In the genomic region with DNA sequence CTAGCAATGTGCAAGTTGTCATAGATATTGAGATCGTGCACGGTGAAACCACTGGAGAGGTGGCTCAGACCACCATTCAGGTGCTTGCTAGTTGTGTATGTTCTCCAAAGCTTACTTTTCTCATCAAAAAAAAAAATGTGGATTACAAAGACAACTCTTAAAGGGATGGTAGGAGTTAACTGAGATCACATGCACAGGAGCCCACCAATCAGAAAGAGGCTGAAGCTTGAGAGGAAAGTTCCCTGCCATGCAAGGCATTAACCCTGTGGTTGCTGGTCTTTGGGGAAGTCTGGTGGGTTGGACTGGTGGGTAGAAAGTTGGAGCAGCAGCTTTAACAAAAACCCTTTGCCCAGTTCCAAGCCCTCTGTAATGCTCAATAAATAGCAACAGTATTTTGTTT, we compare ENCODE assay signal across 14 cellular contexts.
DNase-seq lines count a peak whose midpoint lies in the region; ATAC-seq and TF ChIP-seq lines count a peak whose summit lies in the region.
"Had no signal": no experiment of that assay in that cellular context is flagged by ENCODE, and none has a peak within 500 bp of the region (broad histone marks: within the 10 kb centered on the region; RNA-seq: fewer than 3 reads in every experiment).

No MANE protein-coding gene starts in this region.

- H2AFZ ChIP-seq in H9 (ENCODE audit: low read length), result no peak overlapping the region
- H2AFZ ChIP-seq: GM23248 had no signal

- no peak for TF ChIP-seq EP300 in gastroesophageal sphincter (IDR thresholded peaks at IDR 0.05)

- TF ChIP-seq POLR2A in gastroesophageal sphincter (IDR thresholded peaks at IDR 0.05), result no peak

- H3K9ac ChIP-seq in H9 (ENCODE audit: extremely low read depth, insufficient read length, low read length), result no peak overlapping the region
- H3K9ac ChIP-seq: GM23248 had no signal

- H4K91ac ChIP-seq in H9 (ENCODE audit: insufficient read length, low read depth, low read length), result no peak overlapping the region

- intact Hi-C loops in ascending aorta (cut with DNase I), result no loop called here

- H3K9me3 Mint-ChIP-seq in H9 (peaks cover 0 to 2% of the 10 kb centered on the region in 2 experiments; a peak in 2 of 5 replicates), WTC11 (peaks cover 10% of the 10 kb centered on the region)
- H3K9me3 Mint-ChIP-seq: CD4-positive, alpha-beta T cell had no signal

- H3T11ph ChIP-seq in H9 (ENCODE audit: low read length), result no peak overlapping the region

- H3K18ac ChIP-seq in H9 (ENCODE audit: insufficient read length, low read depth, low read length), result no peak overlapping the region

- no peaks in the 10 kb centered on the region for H3K79me1 ChIP-seq in H9 (ENCODE audit: insufficient read depth, low read depth, low read length, poor library complexity, severe bottlenecking)

- H3K4me1 ChIP-seq in H9 (ENCODE audit: insufficient read depth, low read length) (no peaks in the 10 kb centered on the region; the same call in 1 of the 2 replicates), gastroesophageal sphincter (peaks cover 0 to 30% (median 2%) of the 10 kb centered on the region in 3 donors), ascending aorta (peaks cover 8 to 15% of the 10 kb centered on the region in 2 donors)
- H3K4me1 ChIP-seq: Caco-2 had no signal

- no peak overlapping the region for H2BK120ac ChIP-seq in H9 (ENCODE audit: low read depth, low read length, poor library complexity, severe bottlenecking)

- H3K23me2 ChIP-seq in H9 (ENCODE audit: insufficient read length, low read depth, low read length, poor library complexity, severe bottlenecking), result no peaks in the 10 kb centered on the region

- H3K4me3 ChIP-seq in gastroesophageal sphincter, result no peak overlapping the region
- H3K4me3 ChIP-seq in ascending aorta, result no peak overlapping the region
- H3K4me3 ChIP-seq: GM23248 had no signal

- H3K4me2 ChIP-seq in H9 (ENCODE audit: insufficient read depth, insufficient read length, low read length), result no peak overlapping the region

- no peak overlapping the region for H2BK5ac ChIP-seq in H9 (ENCODE audit: insufficient read length, low read length)

- no peak overlapping the region for H3K14ac ChIP-seq in H9 (ENCODE audit: insufficient read depth, low read length)

- H3K27ac Mint-ChIP-seq in H9 (no peak overlapping the region), WTC11 (no peak overlapping the region)
- H3K27ac Mint-ChIP-seq: CD4-positive, alpha-beta T cell had no signal

- H3K36me3 ChIP-seq in gastroesophageal sphincter (no peaks in the 10 kb centered on the region), ascending aorta (no peaks in the 10 kb centered on the region)

- H2BK20ac ChIP-seq in H9 (ENCODE audit: low read depth, low read length, poor library complexity, severe bottlenecking), result no peak overlapping the region

- H3K4me3 Mint-ChIP-seq in H9 (no peak overlapping the region), WTC11 (no peak overlapping the region)
- H3K4me3 Mint-ChIP-seq: CD4-positive, alpha-beta T cell had no signal

- no CpG with 5 or more reads among the region's 2 CpGs for WGBS in H9 (ENCODE audit: extremely low coverage, insufficient read length, low lambda C conversion rate)
- 94 to 100% methylated on average over 2 of the region's 2 CpGs for WGBS in gastroesophageal sphincter (ENCODE audit: low coverage in 1 of 2), 2 donors

- CTCF ChIA-PET in WTC11 (lab: Charles Lee), result interaction anchor here (1.6 kb wide), 1 partner anchor 41 kb away, joined by 5 read pairs; no protein-coding TSS in a partner anchor

- H4K20me1 ChIP-seq in H9 (ENCODE audit: control insufficient read depth, insufficient read depth, insufficient read length), result no peaks in the 10 kb centered on the region

- POLR2A ChIA-PET in WTC11 (lab: Charles Lee), result no interaction called here

- H3K4me1 Mint-ChIP-seq in H9 (peaks cover 5 to 7% of the 10 kb centered on the region in 2 experiments; a peak in 2 of 4 replicates), WTC11 (peaks cover 8% of the 10 kb centered on the region)

- H2BK12ac ChIP-seq in H9 (ENCODE audit: insufficient read length, low read depth, low read length), result no peak overlapping the region

- no peak overlapping the region for H2BK15ac ChIP-seq in H9 (ENCODE audit: low read depth, low read length)

- TF ChIP-seq CTCF in H9 (conservative IDR thresholded peaks at IDR 0.05) (no peak), WTC11 (IDR thresholded peaks at IDR 0.05) (no peak), gastroesophageal sphincter (IDR thresholded peaks at IDR 0.05) (no peak), ascending aorta (IDR thresholded peaks at IDR 0.05) (no peak)

- H3K23ac ChIP-seq in H9 (ENCODE audit: insufficient read length, low read depth, low read length), result no peak overlapping the region

- ATAC-seq in WTC11 (peak; percentile 30; the same call in 1 of the 2 replicates), gastroesophageal sphincter (no peak)

- DNase-seq in H9 (no peak), WTC11 (ENCODE audit: low spot score) (no peak), left kidney (ENCODE audit: low read depth, low spot score) (peak; percentile 60), A172 (ENCODE audit: low spot score) (no peak), ascending aorta (ENCODE audit: low spot score in 2 of 2) (no peak)
- no peak for DNase-seq in activated T-cell treated with anti-CD3 and anti-CD28 coated beads, Interleukin-2, amount 50 U/mL, for 1 hour
- DNase-seq: AML-193; Caco-2; CD4-positive, alpha-beta T cell; GM23248; H7; IMR-90 had no signal

- no peak overlapping the region for H3K56ac ChIP-seq in H9 (ENCODE audit: insufficient read length, low read depth, low read length)

- H3K27me3 ChIP-seq in H9 (ENCODE audit: insufficient read depth, low read length), result no peaks in the 10 kb centered on the region
- no peaks in the 10 kb centered on the region for H3K27me3 ChIP-seq in gastroesophageal sphincter
- H3K27me3 ChIP-seq in ascending aorta, result no peaks in the 10 kb centered on the region

- H3K27me3 Mint-ChIP-seq in H9 (ENCODE audit: low read depth) (peaks cover 3% of the 10 kb centered on the region), WTC11 (ENCODE audit: low read depth) (no peaks in the 10 kb centered on the region)
- H3K27me3 Mint-ChIP-seq: CD4-positive, alpha-beta T cell had no signal

- no peak overlapping the region for H3K4ac ChIP-seq in H9 (ENCODE audit: low read depth, low read length)

- no peak overlapping the region for H4K5ac ChIP-seq in H9 (ENCODE audit: insufficient read length, low read depth, low read length)

- H3K36me3 Mint-ChIP-seq in H9 (ENCODE audit: insufficient read depth in 1 of 3, low read depth in 3 of 3) (no peaks in the 10 kb centered on the region; a peak in 1 of 7 replicates), WTC11 (no peaks in the 10 kb centered on the region)

- H4K8ac ChIP-seq in H9 (replicated peaks; ENCODE audit: insufficient read length, low read depth, low read length), result peak overlapping the region; percentile 64

- H3K79me2 ChIP-seq in H9 (ENCODE audit: insufficient read depth, low read length), result no peaks in the 10 kb centered on the region

- H3K9me3 ChIP-seq in H9 (ENCODE audit: control insufficient read depth, low read depth, low read length) (no peaks in the 10 kb centered on the region), gastroesophageal sphincter (no peaks in the 10 kb centered on the region), ascending aorta (no peaks in the 10 kb centered on the region)
- H3K9me3 ChIP-seq: Caco-2 had no signal

- no peak overlapping the region for H2AK5ac ChIP-seq in H9 (ENCODE audit: insufficient read length, low read length)

- H3K27ac ChIP-seq in H9 (ENCODE audit: insufficient read length, low read depth, low read length), result no peak overlapping the region
- H3K27ac ChIP-seq in gastroesophageal sphincter, result no peak overlapping the region
- H3K27ac ChIP-seq in ascending aorta, result no peak overlapping the region
- H3K27ac ChIP-seq: C4-2B, GM23248 had no signal

TF ChIP-seq in WTC11, 78 proteins besides CTCF, POLR2A, EP300 and RAD21 (continues in another document):
- TF ChIP-seq, protein P1, sequence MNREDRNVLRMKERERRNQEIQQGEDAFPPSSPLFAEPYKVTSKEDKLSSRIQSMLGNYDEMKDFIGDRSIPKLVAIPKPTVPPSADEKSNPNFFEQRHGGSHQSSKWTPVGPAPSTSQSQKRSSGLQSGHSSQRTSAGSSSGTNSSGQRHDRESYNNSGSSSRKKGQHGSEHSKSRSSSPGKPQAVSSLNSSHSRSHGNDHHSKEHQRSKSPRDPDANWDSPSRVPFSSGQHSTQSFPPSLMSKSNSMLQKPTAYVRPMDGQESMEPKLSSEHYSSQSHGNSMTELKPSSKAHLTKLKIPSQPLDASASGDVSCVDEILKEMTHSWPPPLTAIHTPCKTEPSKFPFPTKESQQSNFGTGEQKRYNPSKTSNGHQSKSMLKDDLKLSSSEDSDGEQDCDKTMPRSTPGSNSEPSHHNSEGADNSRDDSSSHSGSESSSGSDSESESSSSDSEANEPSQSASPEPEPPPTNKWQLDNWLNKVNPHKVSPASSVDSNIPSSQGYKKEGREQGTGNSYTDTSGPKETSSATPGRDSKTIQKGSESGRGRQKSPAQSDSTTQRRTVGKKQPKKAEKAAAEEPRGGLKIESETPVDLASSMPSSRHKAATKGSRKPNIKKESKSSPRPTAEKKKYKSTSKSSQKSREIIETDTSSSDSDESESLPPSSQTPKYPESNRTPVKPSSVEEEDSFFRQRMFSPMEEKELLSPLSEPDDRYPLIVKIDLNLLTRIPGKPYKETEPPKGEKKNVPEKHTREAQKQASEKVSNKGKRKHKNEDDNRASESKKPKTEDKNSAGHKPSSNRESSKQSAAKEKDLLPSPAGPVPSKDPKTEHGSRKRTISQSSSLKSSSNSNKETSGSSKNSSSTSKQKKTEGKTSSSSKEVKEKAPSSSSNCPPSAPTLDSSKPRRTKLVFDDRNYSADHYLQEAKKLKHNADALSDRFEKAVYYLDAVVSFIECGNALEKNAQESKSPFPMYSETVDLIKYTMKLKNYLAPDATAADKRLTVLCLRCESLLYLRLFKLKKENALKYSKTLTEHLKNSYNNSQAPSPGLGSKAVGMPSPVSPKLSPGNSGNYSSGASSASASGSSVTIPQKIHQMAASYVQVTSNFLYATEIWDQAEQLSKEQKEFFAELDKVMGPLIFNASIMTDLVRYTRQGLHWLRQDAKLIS (CRISPR knock-in tag; IDR thresholded peaks at IDR 0.05; ENCODE audit: borderline replicate concordance), result no peak
- no peak for TF ChIP-seq TEAD1 (CRISPR knock-in tag; IDR thresholded peaks at IDR 0.05)
- TF ChIP-seq, protein P2, sequence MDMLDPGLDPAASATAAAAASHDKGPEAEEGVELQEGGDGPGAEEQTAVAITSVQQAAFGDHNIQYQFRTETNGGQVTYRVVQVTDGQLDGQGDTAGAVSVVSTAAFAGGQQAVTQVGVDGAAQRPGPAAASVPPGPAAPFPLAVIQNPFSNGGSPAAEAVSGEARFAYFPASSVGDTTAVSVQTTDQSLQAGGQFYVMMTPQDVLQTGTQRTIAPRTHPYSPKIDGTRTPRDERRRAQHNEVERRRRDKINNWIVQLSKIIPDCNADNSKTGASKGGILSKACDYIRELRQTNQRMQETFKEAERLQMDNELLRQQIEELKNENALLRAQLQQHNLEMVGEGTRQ (CRISPR knock-in tag; IDR thresholded peaks at IDR 0.05), result peak; percentile 60
- no peak for TF ChIP-seq SOX15 (CRISPR knock-in tag; IDR thresholded peaks at IDR 0.05)
- no peak for TF ChIP-seq ZNF416 (CRISPR knock-in tag; IDR thresholded peaks at IDR 0.05)
- no peak for TF ChIP-seq NR1H2 (CRISPR knock-in tag; IDR thresholded peaks at IDR 0.05)
- TF ChIP-seq CBFB (CRISPR knock-in tag; IDR thresholded peaks at IDR 0.05; ENCODE audit: low read depth), result no peak
